8 cellular contexts compared by ENCODE assay signal in the genomic region with DNA sequence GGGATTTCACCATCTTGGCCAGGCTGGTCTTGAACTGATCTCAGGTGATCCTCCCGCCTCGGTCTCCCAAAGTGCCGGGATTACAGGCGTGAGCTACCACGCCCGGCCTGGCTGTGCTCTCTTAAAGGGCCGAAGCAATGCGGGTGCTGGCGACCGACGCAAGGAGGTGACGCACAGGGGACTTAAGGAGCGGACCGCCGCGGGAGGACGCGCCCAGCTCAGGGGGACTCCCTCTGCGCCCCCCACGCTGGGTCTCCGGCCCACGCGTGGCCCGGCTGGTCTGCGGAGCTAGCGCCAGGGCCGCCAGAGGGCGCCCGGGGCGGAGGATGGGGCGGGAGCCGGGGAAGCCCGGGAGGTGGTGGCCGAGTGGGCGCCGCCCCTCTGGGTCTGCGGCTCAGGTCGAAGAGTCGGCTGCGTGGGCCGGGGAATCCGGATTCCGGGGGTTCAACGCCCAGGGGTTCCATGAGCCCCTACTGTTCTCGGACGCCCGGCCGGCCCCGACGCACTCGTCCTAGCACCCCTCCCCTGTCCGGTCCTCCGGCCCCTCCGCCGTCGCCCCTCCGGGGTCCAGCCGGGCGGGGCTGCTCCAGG. TPM values are rescaled to one million over a fixed set of nuclear protein-coding genes. Genes with fewer than 3 reads are reported as not detected.
DNase-seq lines count a peak whose midpoint lies in the region; ATAC-seq and TF ChIP-seq lines count a peak whose summit lies in the region.

No MANE protein-coding gene starts in this region.

- H3K9ac ChIP-seq in duodenal mucosa (ENCODE audit: low read depth in 1 of 2, low read length in 2 of 2): peak overlapping the region; percentile 10 to 43

- TF ChIP-seq CTCF in lung (IDR thresholded peaks at IDR 0.05; ENCODE audit: control extremely low read depth, extremely low read depth): peak; percentile 51

- peak; percentile 31 to 47 for DNase-seq in NCI-H2081 (lab: John Stamatoyannopoulos, UW)
- DNase-seq in NCI-H2081 treated with DMSO at 0.1 percent for 48 hours (lab: John Stamatoyannopoulos, UW): no peak
- DNase-seq in NCI-H2227 treated with DMSO at 0.1 percent for 48 hours (lab: John Stamatoyannopoulos, UW): peak; percentile 26
- DNase-seq in activated CD4-positive, alpha-beta T cell treated with anti-CD3 and anti-CD28 coated beads, Interleukin-2, amount 50 U/mL, for 4 hours: peak; percentile 49 to 50
- peak; percentile 65 for DNase-seq in lung (ENCODE audit: low spot score)
- peak; percentile 13 to 58 (median 43) for DNase-seq in stimulated activated CD4-positive, alpha-beta T cell treated with anti-CD3 and anti-CD28 coated beads, TNF-alpha, amount 100 ng/mL, for 48 hours (ENCODE audit: low read depth in 3 of 3)

- H3K27me3 ChIP-seq in duodenal mucosa (ENCODE audit: control insufficient read depth in 1 of 2, insufficient read depth in 2 of 2, low read length in 2 of 2) (peaks cover 11 to 21% of the 10 kb centered on the region in 2 donors), lung (ENCODE audit: control insufficient read depth, insufficient read depth) (no peaks in the 10 kb centered on the region)

- H3K36me3 ChIP-seq in duodenal mucosa (ENCODE audit: control insufficient read depth in 1 of 2, insufficient read depth in 2 of 2, low read length in 2 of 2): no peaks in the 10 kb centered on the region
- peaks cover 0 to 2% of the 10 kb centered on the region in 2 donors for H3K36me3 ChIP-seq in lung (ENCODE audit: control insufficient read depth in 2 of 2, insufficient read depth in 2 of 2, low read length in 2 of 2)

- H3K4me3 ChIP-seq in duodenal mucosa (ENCODE audit: low read depth in 1 of 2, low read length in 2 of 2) (peak overlapping the region; percentile 67 to 71), lung (peak overlapping the region; percentile 51)

- H3K27ac ChIP-seq in duodenal mucosa (ENCODE audit: low read depth, low read length) (peak overlapping the region; percentile 10), lung (ENCODE audit: low read depth in 1 of 2, low read length in 1 of 2) (peak overlapping the region in 1 of 2 donors; percentile 54)

- ATAC-seq in HG02943 (IDR thresholded peaks at IDR 0.05; ENCODE audit: low read depth, unreplicated experiment): peak; percentile 52
- ATAC-seq in lung (ENCODE audit: insufficient read depth, low FRiP score): peak; percentile 80

- WGBS in lung, 2 donors: 0 to 1% methylated on average over 54 to 59 of the region's 59 CpGs

- H3K9me3 ChIP-seq in duodenal mucosa (ENCODE audit: control insufficient read depth in 1 of 2, low read length in 2 of 2) (no peaks in the 10 kb centered on the region), lung (ENCODE audit: control insufficient read depth in 2 of 2, insufficient read depth in 1 of 2, low read length in 1 of 2) (no peaks in the 10 kb centered on the region)

- H3K4me1 ChIP-seq in duodenal mucosa (ENCODE audit: control insufficient read depth in 1 of 2, insufficient read depth in 2 of 2, low read length in 2 of 2) (peaks cover 6 to 15% of the 10 kb centered on the region in 2 donors), lung (ENCODE audit: control insufficient read depth in 2 of 2, insufficient read depth in 2 of 2, low read length in 2 of 2) (peaks cover 0 to 11% of the 10 kb centered on the region in 2 donors)

RNA-seq across cellular contexts. Expression of a gene that starts 0.5 kb away (rescaled TPM):
- total RNA-seq in lung: 10 to 100 TPM; 17.9 to 27.5 TPM
- polyA plus RNA-seq in lung: 10 to 100 TPM in 1 of 2 donors, 1 to 10 TPM in 1; 6.0 to 10.7 TPM

RNA-seq across cellular contexts. Expression of a gene that starts 35.7 kb away (rescaled TPM):
- total RNA-seq in lung: 10 to 100 TPM; 31.3 to 34.4 TPM
- 10 to 100 TPM; 13.4 to 21.4 TPM for polyA plus RNA-seq in lung

RNA-seq across cellular contexts. Expression of a gene that starts 49.0 kb away (rescaled TPM):
- total RNA-seq in lung: 10 to 100 TPM; 57.1 to 67.2 TPM
- polyA plus RNA-seq in lung: 10 to 100 TPM; 35.1 to 65.6 TPM
